In the genomic region with DNA sequence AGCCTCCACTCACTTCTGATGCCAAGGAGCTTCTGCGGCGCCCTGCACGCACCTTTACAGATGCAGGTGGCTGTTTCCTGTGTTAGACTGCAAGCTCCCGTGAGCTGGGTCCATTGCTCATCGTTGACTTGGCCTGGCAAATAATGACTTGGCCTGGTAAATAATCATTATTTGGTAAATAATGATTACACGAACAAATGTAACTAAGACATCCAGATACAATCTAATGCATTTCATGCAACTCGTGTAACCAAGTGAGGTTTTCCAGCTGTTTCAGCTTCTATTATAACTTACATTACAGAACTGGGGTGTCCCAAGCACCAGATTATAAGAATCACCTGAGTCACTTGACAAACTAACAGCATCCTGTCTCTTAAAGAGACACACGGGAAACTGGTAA, we compare ENCODE assay signal across 27 cellular contexts.
"Had no signal": no experiment of that assay in that cellular context is flagged by ENCODE, and none has a peak within 500 bp of the region (broad histone marks: within the 10 kb centered on the region; RNA-seq: fewer than 3 reads in every experiment).

No MANE protein-coding gene starts in this region.

- H3K27me3 Mint-ChIP-seq: activated CD4-positive, alpha-beta memory T cell treated with anti-CD3 and anti-CD28 coated beads for 36 hours; activated CD4-positive, alpha-beta T cell treated with anti-CD3 and anti-CD28 coated beads for 36 hours; activated CD4-positive, alpha-beta T cell treated with anti-CD3 and anti-CD28 coated beads, Interleukin-2, amount 10 ng/mL, durations not matched to agents 24 days and 14 days; activated CD8-positive, alpha-beta memory T cell treated with anti-CD3 and anti-CD28 coated beads, Interleukin-2, amount 10 ng/mL, durations not matched to agents 7 days and 5 days; activated naive CD8-positive, alpha-beta T cell treated with anti-CD3 and anti-CD28 coated beads, Interleukin-2, amount 10 ng/mL, durations not matched to agents 7 days and 5 days; central memory CD8-positive, alpha-beta T cell; dendritic cell treated with granulocyte-macrophage colony-stimulating factor and Interleukin-4, amounts not matched to agents 40 ng/mL and 50 ng/mL, for 4 days had no signal

- H3K27ac Mint-ChIP-seq: activated CD4-positive, alpha-beta memory T cell treated with anti-CD3 and anti-CD28 coated beads for 36 hours; activated CD4-positive, alpha-beta T cell treated with anti-CD3 and anti-CD28 coated beads for 36 hours; activated CD8-positive, alpha-beta T cell treated with anti-CD3 and anti-CD28 coated beads, Interleukin-2, amount 10 ng/mL, durations not matched to agents 7 days and 5 days; activated naive CD4-positive, alpha-beta T cell treated with anti-CD3 and anti-CD28 coated beads, Interleukin-2, amount 50 U/mL, for 72 hours; activated naive CD8-positive, alpha-beta T cell treated with anti-CD3 and anti-CD28 coated beads, Interleukin-2, amount 10 ng/mL, durations not matched to agents 7 days and 5 days; dendritic cell treated with granulocyte-macrophage colony-stimulating factor and Interleukin-4, amounts not matched to agents 40 ng/mL and 50 ng/mL, for 4 days; endodermal cell had no signal

- H3K9me3 Mint-ChIP-seq: activated CD4-positive, alpha-beta memory T cell treated with anti-CD3 and anti-CD28 coated beads for 36 hours; activated CD4-positive, alpha-beta T cell treated with anti-CD3 and anti-CD28 coated beads, Interleukin-2, amount 10 ng/mL, durations not matched to agents 24 days and 14 days; central memory CD8-positive, alpha-beta T cell; dendritic cell treated with granulocyte-macrophage colony-stimulating factor and Interleukin-4, amounts not matched to agents 40 ng/mL and 50 ng/mL, for 4 days had no signal

- H3K36me3 ChIP-seq: ascending aorta, breast epithelium had no signal

- H3K27me3 ChIP-seq: ascending aorta, breast epithelium, dorsolateral prefrontal cortex had no signal

- H3K9me3 ChIP-seq: ascending aorta, breast epithelium had no signal

- H3K4me3 ChIP-seq: ascending aorta, breast epithelium, coronary artery, dorsolateral prefrontal cortex had no signal

- H3K4me1 ChIP-seq: ascending aorta, breast epithelium had no signal

- H3K4me3 Mint-ChIP-seq: activated CD4-positive, alpha-beta memory T cell treated with anti-CD3 and anti-CD28 coated beads for 36 hours; activated CD4-positive, alpha-beta T cell treated with anti-CD3 and anti-CD28 coated beads for 36 hours; activated CD8-positive, alpha-beta memory T cell treated with anti-CD3 and anti-CD28 coated beads, Interleukin-2, amount 10 ng/mL, durations not matched to agents 7 days and 5 days; activated CD8-positive, alpha-beta T cell treated with anti-CD3 and anti-CD28 coated beads, Interleukin-2, amount 10 ng/mL, durations not matched to agents 7 days and 5 days; activated naive CD8-positive, alpha-beta T cell treated with anti-CD3 and anti-CD28 coated beads, Interleukin-2, amount 10 ng/mL, durations not matched to agents 7 days and 5 days; brain; central memory CD8-positive, alpha-beta T cell; dendritic cell treated with granulocyte-macrophage colony-stimulating factor and Interleukin-4, amounts not matched to agents 40 ng/mL and 50 ng/mL, for 4 days; endodermal cell had no signal

- ATAC-seq: activated CD4-positive, alpha-beta T cell treated with anti-CD3 and anti-CD28 coated beads for 36 hours; activated CD8-positive, alpha-beta memory T cell treated with anti-CD3 and anti-CD28 coated beads, Interleukin-2, amount 10 ng/mL, durations not matched to agents 7 days and 5 days; activated CD8-positive, alpha-beta T cell treated with anti-CD3 and anti-CD28 coated beads, Interleukin-2, amount 10 ng/mL, durations not matched to agents 7 days and 5 days; activated naive CD4-positive, alpha-beta T cell treated with anti-CD3 and anti-CD28 coated beads, Interleukin-2, amount 50 U/mL, for 72 hours; esophagus mucosa had no signal

- H3K27ac ChIP-seq: ascending aorta, breast epithelium, coronary artery, dorsolateral prefrontal cortex had no signal

- H3K36me3 Mint-ChIP-seq: activated CD4-positive, alpha-beta memory T cell treated with anti-CD3 and anti-CD28 coated beads for 36 hours; brain had no signal

- DNase-seq: activated CD4-positive, alpha-beta memory T cell treated with anti-CD3 and anti-CD28 coated beads for 36 hours; activated CD4-positive, alpha-beta T cell treated with anti-CD3 and anti-CD28 coated beads for 36 hours; activated CD4-positive, alpha-beta T cell treated with anti-CD3 and anti-CD28 coated beads, Interleukin-2, amount 10 ng/mL, durations not matched to agents 24 days and 14 days; activated CD4-positive, CD25-positive, alpha-beta regulatory T cell; activated CD4-positive, CD25-positive, alpha-beta regulatory T cell treated with anti-CD3 and anti-CD28 coated beads, Interleukin-2, amount 50 U/mL, for 72 hours; activated CD8-positive, alpha-beta memory T cell treated with anti-CD3 and anti-CD28 coated beads, Interleukin-2, amount 10 ng/mL, durations not matched to agents 7 days and 5 days; activated CD8-positive, alpha-beta memory T cell treated with anti-CD3 and anti-CD28 coated beads, Interleukin-2, amount 50 U/mL, for 4 hours; activated CD8-positive, alpha-beta T cell treated with anti-CD3 and anti-CD28 coated beads, Interleukin-2, amount 10 ng/mL, durations not matched to agents 7 days and 5 days; activated effector memory CD4-positive, alpha-beta T cell treated with Interleukin-2 at 50 U/mL for 16 hours; activated gamma-delta T cell treated with Interleukin-2 at 50 U/mL for 16 hours; activated naive CD4-positive, alpha-beta T cell treated with Interleukin-2 at 50 U/mL for 16 hours; activated naive CD8-positive, alpha-beta T cell treated with anti-CD3 and anti-CD28 coated beads, Interleukin-2, amount 10 ng/mL, durations not matched to agents 7 days and 5 days; activated T-cell treated with anti-CD3 and anti-CD28 coated beads, Interleukin-2, amount 50 U/mL, for 1 hour; activated T-cell treated with anti-CD3 and anti-CD28 coated beads, Interleukin-2, amount 50 U/mL, for 48 hours; dorsolateral prefrontal cortex; effector memory CD4-positive, alpha-beta T cell; endodermal cell; foreskin fibroblast; head of caudate nucleus had no signal
